In the genomic region with DNA sequence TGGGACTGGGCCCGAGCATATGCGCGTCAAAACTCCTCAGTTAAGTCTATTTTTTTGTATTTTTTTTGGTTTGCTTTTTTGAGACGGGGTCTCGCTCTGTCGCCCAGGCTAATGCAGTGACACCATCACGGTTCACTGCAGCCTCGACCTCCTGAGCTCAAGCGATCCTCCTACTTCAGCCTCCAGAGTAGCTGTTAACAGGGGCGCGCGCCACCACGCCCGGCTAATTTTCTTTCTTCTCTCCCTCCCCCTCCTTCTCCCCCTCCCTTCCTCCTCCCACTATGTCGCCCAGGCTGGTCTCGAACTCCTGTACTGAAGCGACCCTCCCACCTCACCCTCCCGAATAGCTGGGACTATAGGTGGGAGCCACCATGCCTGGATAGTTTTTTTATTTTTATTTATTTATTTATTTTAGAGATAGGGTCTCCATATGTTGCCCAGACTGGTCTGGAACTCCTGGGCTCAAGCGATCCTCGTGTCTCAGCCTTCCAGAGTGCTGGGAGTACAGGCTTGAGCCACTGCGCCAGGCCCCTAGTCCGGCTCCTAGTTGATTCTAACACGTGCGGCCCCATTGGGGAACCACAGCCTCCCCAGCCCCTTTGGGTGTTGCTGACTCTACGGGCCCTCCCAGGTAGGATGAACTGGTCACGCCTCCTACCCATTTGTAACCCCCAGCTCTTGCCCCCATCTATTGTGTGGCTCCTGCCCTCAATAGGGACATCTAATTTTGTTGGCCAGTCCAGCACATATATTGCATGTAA, we compare ENCODE assay signal across 8 cellular contexts. TPM values are rescaled to one million over a fixed set of nuclear protein-coding genes. Genes with fewer than 3 reads are reported as not detected.
DNase-seq lines count a peak whose midpoint lies in the region; ATAC-seq and TF ChIP-seq lines count a peak whose summit lies in the region.

No MANE protein-coding gene starts in this region.

- peak overlapping the region; percentile 78 for H3K27ac ChIP-seq in KOPT-K1 (ENCODE audit: low read depth, low read length, poor library complexity, severe bottlenecking)
- H3K27ac ChIP-seq in coronary artery: peak overlapping the region; percentile 74 to 97

- no peaks in the 10 kb centered on the region for H3K36me3 Mint-ChIP-seq in naive B cell

- H3K9me3 Mint-ChIP-seq in naive B cell: no peaks in the 10 kb centered on the region

- H3K27ac Mint-ChIP-seq in naive B cell: peak overlapping the region; percentile 96 to 99 (median 98)

- H3K36me3 ChIP-seq in KOPT-K1 (ENCODE audit: insufficient read depth, low read length): no peaks in the 10 kb centered on the region

- CTCF ChIA-PET in AG04449 (lab: Yijun Ruan, JAX): no interaction called here

- DNase-seq in AG04449 (ENCODE audit: low read depth, low spot score): no peak
- no peak for DNase-seq in coronary artery (ENCODE audit: low spot score)
- DNase-seq in naive B cell: no peak
- DNase-seq in NCI-H1436 (lab: John Stamatoyannopoulos, UW): no peak
- no peak for DNase-seq in left lobe of liver (ENCODE audit: low spot score)
- no peak for DNase-seq in A172 (ENCODE audit: low spot score)

- H3K27me3 Mint-ChIP-seq in naive B cell: no peaks in the 10 kb centered on the region

- H3K9me3 ChIP-seq in KOPT-K1 (ENCODE audit: insufficient read depth, low read length, poor library complexity, severe bottlenecking): no peaks in the 10 kb centered on the region

- H3K4me1 Mint-ChIP-seq in naive B cell: peaks cover 24 to 48% (median 47%) of the 10 kb centered on the region in 3 donors

- H3K4me3 ChIP-seq in AG04449 (ENCODE audit: low read depth, low read length): peak overlapping the region; percentile 82
- peak overlapping the region; percentile 91 for H3K4me3 ChIP-seq in coronary artery

- POLR2A ChIA-PET in AG04449 (lab: Yijun Ruan, JAX): interaction anchor here (1.1 kb wide), 1 partner anchor 27 kb away, joined by 7 read pairs; a partner anchor contains a TSS

- peak overlapping the region; percentile 88 to 96 (median 90) for H3K4me3 Mint-ChIP-seq in naive B cell

- ATAC-seq in naive B cell (ENCODE audit: low read depth in 2 of 2) (no peak), left lobe of liver (no peak), HG03342 (IDR thresholded peaks at IDR 0.05; ENCODE audit: unreplicated experiment) (no peak)

- TF ChIP-seq CTCF in AG04449 (IDR thresholded peaks at IDR 0.05; ENCODE audit: insufficient read depth, low read length, missing control alignments) (no peak), coronary artery (IDR thresholded peaks at IDR 0.05) (no peak)

RNA-seq across cellular contexts. Expression of a gene that starts 0.8 kb away (rescaled TPM):
- polyA plus RNA-seq in naive B cell (ENCODE audit: low read depth in 6 of 6): 10 to 100 TPM in 2 of 6 donors, 1 to 10 TPM in 4; 7.5 to 13.5 (median 8.5) TPM
- total RNA-seq in left lobe of liver: 2.9 TPM
- total RNA-seq in A172 (2014; rRNA removed; shearing (Covaris generic)): 3.7 and 5.7 TPM in 2 replicates

RNA-seq across cellular contexts. Expression of a gene that starts 5.4 kb away (rescaled TPM):
- polyA plus RNA-seq in naive B cell (ENCODE audit: low read depth in 6 of 6): 1,000 to 10,000 TPM; 1,545 to 2,332 (median 1,783) TPM
- 311 TPM for total RNA-seq in left lobe of liver
- 2,652 and 2,662 TPM in 2 replicates for total RNA-seq in A172 (2014; rRNA removed; shearing (Covaris generic))

RNA-seq across cellular contexts. Expression of a gene that starts 13.8 kb away (rescaled TPM):
- polyA plus RNA-seq in naive B cell (ENCODE audit: low read depth in 6 of 6): not detected
- not detected for total RNA-seq in left lobe of liver
- not detected in 2 replicates for total RNA-seq in A172 (2014; rRNA removed; shearing (Covaris generic))

RNA-seq across cellular contexts. Expression of a gene that starts 19.1 kb away (rescaled TPM):
- 1 to 10 TPM in 3 of 6 donors, under 1 TPM in 3; 0.23 to 2.3 (median 1.5) TPM for polyA plus RNA-seq in naive B cell (ENCODE audit: low read depth in 6 of 6)
- 2.4 TPM for total RNA-seq in left lobe of liver
- 1.7 and 2.4 TPM in 2 replicates for total RNA-seq in A172 (2014; rRNA removed; shearing (Covaris generic))

RNA-seq across cellular contexts. Expression of a gene that starts 26.8 kb away (rescaled TPM):
- polyA plus RNA-seq in naive B cell (ENCODE audit: low read depth in 6 of 6): 1 to 10 TPM; 3.6 to 6.2 (median 4.5) TPM
- total RNA-seq in left lobe of liver: 5.8 TPM
- total RNA-seq in A172 (2014; rRNA removed; shearing (Covaris generic)): 31.5 and 42.1 TPM in 2 replicates
